Comparison of ENCODE assay signal across 8 cellular contexts in the genomic region with DNA sequence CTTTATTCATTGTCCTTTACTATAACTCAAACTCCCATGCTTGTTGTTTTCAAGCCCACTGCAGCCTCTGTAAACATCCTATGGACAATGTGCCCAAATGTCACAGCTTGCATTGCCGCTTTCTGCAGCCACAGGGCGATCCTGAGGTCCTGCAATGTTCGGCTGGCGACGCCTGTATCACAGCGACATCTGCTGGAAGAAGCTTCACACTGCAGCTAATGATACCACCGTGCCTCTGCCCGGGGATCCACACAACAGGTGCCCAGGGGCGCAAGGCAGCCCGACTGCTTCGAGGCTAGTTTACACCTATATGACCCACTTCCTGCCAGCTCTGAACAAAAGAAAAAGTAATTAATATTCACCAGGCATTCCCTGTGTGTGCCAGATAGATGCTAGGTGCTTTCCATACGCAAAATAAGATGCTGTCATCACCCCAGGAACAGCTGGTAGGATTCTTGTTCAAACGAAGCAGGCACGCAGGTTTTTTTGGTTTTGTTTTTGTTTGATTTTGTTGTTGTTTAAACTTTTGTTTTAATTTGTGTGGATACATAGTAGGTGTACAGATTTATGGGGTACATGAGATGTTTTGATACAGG.
DNase-seq lines count a peak whose midpoint lies in the region; ATAC-seq lines count a peak whose summit lies in the region.

No MANE protein-coding gene starts in this region.

- H3K27me3 ChIP-seq in GM23248 (replicated peaks; ENCODE audit: insufficient read depth) (no peaks in the 10 kb centered on the region), aorta (ENCODE audit: control insufficient read depth in 1 of 2, insufficient read depth in 2 of 2, low read length in 1 of 2) (no peaks in the 10 kb centered on the region)

- H3F3A ChIP-seq in GM23248 (ENCODE audit: insufficient read depth) = no peaks in the 10 kb centered on the region

- H3K4me2 ChIP-seq in GM23248 (ENCODE audit: unreplicated experiment) = no peak overlapping the region

- DNase-seq in GM04504 (ENCODE audit: low read depth) = peak; percentile 40
- peak; percentile 75 for DNase-seq in GM23248
- peak; percentile 32 for DNase-seq in KG1 (lab: John Stamatoyannopoulos, UW)
- DNase-seq in RPMI8226 = peak; percentile 69
- DNase-seq in activated gamma-delta T cell treated with anti-CD3 and anti-CD28 coated beads, Interleukin-2, amount 50 U/mL, for 16 hours (ENCODE audit: low read depth) = peak; percentile 17
- DNase-seq in glomerular endothelial cell (ENCODE audit: extremely low read depth, low read depth, low spot score) = peak; percentile 41
- DNase-seq in pons (ENCODE audit: low spot score) = peak; percentile 78
- peak; percentile 60 to 80 for DNase-seq in aorta

- H3K9me2 ChIP-seq in GM23248 (ENCODE audit: insufficient read depth) = no peaks in the 10 kb centered on the region

- ATAC-seq in aorta (ENCODE audit: low FRiP score) = peak; percentile 86

- intact Hi-C loops in aorta (cut with DNase I) = no loop called here

- H3K36me3 ChIP-seq in GM23248 (ENCODE audit: low read depth) = no peaks in the 10 kb centered on the region
- no peaks in the 10 kb centered on the region for H3K36me3 ChIP-seq in aorta (ENCODE audit: control insufficient read depth in 1 of 2, insufficient read depth in 2 of 2, low read length in 1 of 2)

- 7% methylated on average over 14 of the region's 14 CpGs for WGBS in GM23248 (ENCODE audit: low coverage in 1 of 2, low lambda C conversion rate in 2 of 2, missing lambda C conversion rate in 2 of 2), 2 experiments
- WGBS in aorta, 2 donors = 15% methylated on average over 14 of the region's 14 CpGs

- in situ Hi-C loops in GM23248 (cut with MboI) = no loop called here

- H3K79me2 ChIP-seq in GM23248 (ENCODE audit: insufficient read depth) = no peaks in the 10 kb centered on the region

- no peak overlapping the region for H3K9ac ChIP-seq in GM23248

- H3K9me3 ChIP-seq in GM23248 (ENCODE audit: low read depth) (no peaks in the 10 kb centered on the region), aorta (ENCODE audit: control insufficient read depth, low read length) (no peaks in the 10 kb centered on the region)

- H3K4me1 ChIP-seq in GM23248 (ENCODE audit: insufficient read depth) (no peaks in the 10 kb centered on the region), aorta (ENCODE audit: control insufficient read depth in 1 of 2, insufficient read depth in 2 of 2, low read length in 2 of 2) (no peaks in the 10 kb centered on the region)

- H3K4me3 ChIP-seq in GM23248 = no peak overlapping the region
- no peak overlapping the region for H3K4me3 ChIP-seq in aorta (ENCODE audit: low read length in 2 of 2)

- H2AFZ ChIP-seq in GM23248 = no peak overlapping the region

- H4K20me1 ChIP-seq in GM23248 (ENCODE audit: insufficient read depth) = no peaks in the 10 kb centered on the region

- H3K27ac ChIP-seq in GM23248 (no peak overlapping the region), aorta (ENCODE audit: low read depth in 1 of 2, low read length in 2 of 2) (no peak overlapping the region)

Comparison
In these comparisons a context has a peak if more than half of its experiments do, and no peak if none do; other contexts are left out.
1. DNase-seq: peak in every context shown above with its lines; median percentile 78 in pons; 75 in GM23248; 70 in aorta; 69 in RPMI8226; 41 in glomerular endothelial cell; 40 in GM04504; 32 in KG1; 17 in activated gamma-delta T cell treated with anti-CD3 and anti-CD28 coated beads, Interleukin-2, amount 50 U/mL, for 16 hours.